14 cellular contexts compared by ENCODE assay signal in genomic region chr2:222950886-222951285, GRCh38.
DNase-seq lines count a peak whose midpoint lies in the region; ATAC-seq and TF ChIP-seq lines count a peak whose summit lies in the region.
"Had no signal": no experiment of that assay in that cellular context is flagged by ENCODE, and none has a peak within 500 bp of the region (broad histone marks: within the 10 kb centered on the region; RNA-seq: fewer than 3 reads in every experiment).

No MANE protein-coding gene starts in this region.

- peaks cover 6 to 15% of the 10 kb centered on the region in 2 donors for H3K27me3 Mint-ChIP-seq in T-cell

- CTCF ChIA-PET in T-cell (lab: Charles Lee): interaction anchor here in 1 of 2 donors (0.7 kb wide), 1 partner anchor 239 kb away, joined by 3 read pairs; no protein-coding TSS in a partner anchor

- H3K4me1 Mint-ChIP-seq in T-cell: no peaks in the 10 kb centered on the region
- H3K4me1 Mint-ChIP-seq: naive thymus-derived CD4-positive, alpha-beta T cell had no signal

- no peaks in the 10 kb centered on the region for H3K36me3 Mint-ChIP-seq in T-cell
- H3K36me3 Mint-ChIP-seq: naive thymus-derived CD4-positive, alpha-beta T cell had no signal

- TF ChIP-seq CTCF in RWPE2 (IDR thresholded peaks at IDR 0.05; ENCODE audit: poor library complexity, severe bottlenecking) (no peak), fibroblast of the aortic adventitia (IDR thresholded peaks at IDR 0.05; ENCODE audit: insufficient read depth, low read length) (no peak)

- DNase-seq in EL: peak; percentile 94
- DNase-seq in RWPE2 (ENCODE audit: low spot score): no peak
- peak; percentile 30 for DNase-seq in fibroblast of the aortic adventitia (ENCODE audit: low read depth)
- peak; percentile 38 for DNase-seq in renal cortical epithelial cell (ENCODE audit: low read depth)
- DNase-seq in stimulated activated naive CD4-positive, alpha-beta T cell treated with Interleukin-2 at 50 U/mL for 16 hours (lab: John Stamatoyannopoulos, UW): no peak
- no peak for DNase-seq in T-cell
- DNase-seq: activated naive CD4-positive, alpha-beta T cell; central memory CD4-positive, alpha-beta T cell; naive thymus-derived CD4-positive, alpha-beta T cell; NCI-H2171; OCI-M1; T1000 had no signal

- peak; percentile 59 for ATAC-seq in RWPE2 (ENCODE audit: low read depth)
- no peak for ATAC-seq in HG02588 (IDR thresholded peaks at IDR 0.05; ENCODE audit: unreplicated experiment)
- ATAC-seq in T-cell (replicated peaks in 1 of 4): no peak
- ATAC-seq: naive thymus-derived CD4-positive, alpha-beta T cell had no signal

- no peaks in the 10 kb centered on the region for H3K9me3 Mint-ChIP-seq in T-cell
- H3K9me3 Mint-ChIP-seq: naive thymus-derived CD4-positive, alpha-beta T cell had no signal

- POLR2A ChIA-PET in T-cell (lab: Charles Lee): no interaction called here

- no peaks in the 10 kb centered on the region for H3K36me3 ChIP-seq in RWPE2 (ENCODE audit: low read depth)
- H3K36me3 ChIP-seq: thoracic aorta had no signal

- H3K4me1 ChIP-seq in RWPE2 (ENCODE audit: insufficient read depth, poor library complexity, severe bottlenecking): peaks cover 6% of the 10 kb centered on the region

- no peaks in the 10 kb centered on the region for H3K9me3 ChIP-seq in RWPE2 (ENCODE audit: severe bottlenecking)
- H3K9me3 ChIP-seq: thoracic aorta had no signal

- no peaks in the 10 kb centered on the region for H3K27me3 ChIP-seq in RWPE2 (ENCODE audit: insufficient read depth, poor library complexity, severe bottlenecking)

- no peak overlapping the region for H3K4me3 Mint-ChIP-seq in T-cell
- H3K4me3 Mint-ChIP-seq: naive thymus-derived CD4-positive, alpha-beta T cell had no signal

- H3K4me3 ChIP-seq in RWPE2 (ENCODE audit: severe bottlenecking) (no peak overlapping the region), fibroblast of the aortic adventitia (ENCODE audit: low read depth, low read length) (no peak overlapping the region)
- H3K4me3 ChIP-seq: thoracic aorta had no signal

- H3K27ac ChIP-seq in RWPE2 (ENCODE audit: poor library complexity, severe bottlenecking): peak overlapping the region; percentile 33
- H3K27ac ChIP-seq: thoracic aorta had no signal

- no peak overlapping the region for H3K27ac Mint-ChIP-seq in T-cell
- H3K27ac Mint-ChIP-seq: naive thymus-derived CD4-positive, alpha-beta T cell had no signal

Comparison
In these comparisons a context has a peak if more than half of its experiments do, and no peak if none do; other contexts are left out.
1. DNase-seq: peak in EL (single experiment), fibroblast of the aortic adventitia (single experiment) and renal cortical epithelial cell (single experiment); none in RWPE2 (single experiment), stimulated activated naive CD4-positive, alpha-beta T cell treated with Interleukin-2 at 50 U/mL for 16 hours (single experiment) and T-cell (0 of 34).